Comparison of ENCODE assay signal across 11 cellular contexts in genomic region chr17:28008526-28008925, GRCh38. TPM values are rescaled to one million over a fixed set of nuclear protein-coding genes. Genes with fewer than 3 reads are reported as not detected.
DNase-seq lines count a peak whose midpoint lies in the region; ATAC-seq and TF ChIP-seq lines count a peak whose summit lies in the region.
"Had no signal": no experiment of that assay in that cellular context is flagged by ENCODE, and none has a peak within 500 bp of the region (broad histone marks: within the 10 kb centered on the region; RNA-seq: fewer than 3 reads in every experiment).

No MANE protein-coding gene starts in this region.

- H2BK12ac ChIP-seq in H9 (ENCODE audit: insufficient read length, low read depth, low read length) (no peak overlapping the region), trophoblast cell (ENCODE audit: low read length) (no peak overlapping the region)

- H3K9me3 Mint-ChIP-seq in H9: no peaks in the 10 kb centered on the region; a peak in 1 of 5 replicates
- H3K9me3 Mint-ChIP-seq in CD4-positive, alpha-beta memory T cell: no peaks in the 10 kb centered on the region
- H3K9me3 Mint-ChIP-seq: naive B cell had no signal

- DNase-seq in H9 (peak; percentile 86), OCI-M1 (lab: John Stamatoyannopoulos, UW) (peak; percentile 82), erythroblast (lab: John Stamatoyannopoulos, UW) (peak; percentile 61 to 63), trophoblast cell (peak; percentile 59 to 80), SW 1271 (lab: John Stamatoyannopoulos, UW) (no peak)
- no peak for DNase-seq in stimulated activated CD4-positive, alpha-beta T cell treated with anti-CD3 and anti-CD28 coated beads, Interleukin-2, amount 100 ng/mL, for 48 hours
- DNase-seq in CD4-positive, alpha-beta memory T cell: no peak
- DNase-seq: naive B cell, NCI-H446 treated with DMSO at 0.1 percent for 48 hours had no signal

- no peaks in the 10 kb centered on the region for H3K36me3 ChIP-seq in trophoblast cell (ENCODE audit: control insufficient read depth in 1 of 2, insufficient read depth in 2 of 2, low read length in 2 of 2)
- no peaks in the 10 kb centered on the region for H3K36me3 ChIP-seq in CD4-positive, alpha-beta memory T cell (ENCODE audit: insufficient read depth, low read length)
- H3K36me3 ChIP-seq: thoracic aorta had no signal

- H2BK5ac ChIP-seq in H9 (ENCODE audit: insufficient read length, low read length): no peak overlapping the region
- H2BK5ac ChIP-seq in trophoblast cell (ENCODE audit: low read depth, low read length, poor library complexity): no peak overlapping the region

- H3K4me1 Mint-ChIP-seq in H9: no peaks in the 10 kb centered on the region
- no peaks in the 10 kb centered on the region for H3K4me1 Mint-ChIP-seq in CD4-positive, alpha-beta memory T cell
- H3K4me1 Mint-ChIP-seq: naive B cell had no signal

- H3K27me3 ChIP-seq in H9 (ENCODE audit: insufficient read depth, low read length) (no peaks in the 10 kb centered on the region), trophoblast cell (ENCODE audit: insufficient read depth, low read length) (no peaks in the 10 kb centered on the region)
- H3K27me3 ChIP-seq in CD4-positive, alpha-beta memory T cell (ENCODE audit: insufficient read depth, low read length): no peaks in the 10 kb centered on the region

- no peak overlapping the region for H4K5ac ChIP-seq in H9 (ENCODE audit: insufficient read length, low read depth, low read length)

- no peak overlapping the region for H3K4me3 Mint-ChIP-seq in H9
- no peak overlapping the region for H3K4me3 Mint-ChIP-seq in CD4-positive, alpha-beta memory T cell
- H3K4me3 Mint-ChIP-seq: naive B cell had no signal

- H3T11ph ChIP-seq in H9 (ENCODE audit: low read length): no peak overlapping the region

- H3K4ac ChIP-seq in H9 (ENCODE audit: low read depth, low read length) (no peak overlapping the region), trophoblast cell (ENCODE audit: low read depth, low read length) (no peak overlapping the region)

- no peak overlapping the region for H2AFZ ChIP-seq in H9 (ENCODE audit: low read length)
- H2AFZ ChIP-seq in trophoblast cell (ENCODE audit: insufficient read depth, low read length, poor library complexity): no peak overlapping the region

- H4K12ac ChIP-seq in trophoblast cell (ENCODE audit: low read depth, low read length): no peak overlapping the region

- H3K79me2 ChIP-seq in H9 (ENCODE audit: insufficient read depth, low read length) (no peaks in the 10 kb centered on the region), trophoblast cell (ENCODE audit: control insufficient read depth, insufficient read depth, low read length, poor library complexity) (no peaks in the 10 kb centered on the region)

- peaks cover 1% of the 10 kb centered on the region for H3K27me3 Mint-ChIP-seq in H9 (ENCODE audit: low read depth)
- H3K27me3 Mint-ChIP-seq in CD4-positive, alpha-beta memory T cell: peaks cover 0 to 10% of the 10 kb centered on the region in 2 donors

- no peaks in the 10 kb centered on the region for H3K36me3 Mint-ChIP-seq in H9 (ENCODE audit: insufficient read depth in 1 of 3, low read depth in 3 of 3)
- no peaks in the 10 kb centered on the region for H3K36me3 Mint-ChIP-seq in CD4-positive, alpha-beta memory T cell
- H3K36me3 Mint-ChIP-seq: naive B cell had no signal

- H3K27ac ChIP-seq in H9 (ENCODE audit: insufficient read length, low read depth, low read length): no peak overlapping the region
- H3K27ac ChIP-seq in trophoblast cell (ENCODE audit: low read depth, low read length): no peak overlapping the region
- H3K27ac ChIP-seq in CD4-positive, alpha-beta memory T cell (ENCODE audit: low read depth, low read length): no peak overlapping the region
- H3K27ac ChIP-seq: thoracic aorta had no signal

- H3K4me2 ChIP-seq in H9 (ENCODE audit: insufficient read depth, insufficient read length, low read length): no peak overlapping the region
- no peak overlapping the region for H3K4me2 ChIP-seq in trophoblast cell (ENCODE audit: low read length)

- H3K23me2 ChIP-seq in H9 (ENCODE audit: insufficient read length, low read depth, low read length, poor library complexity, severe bottlenecking): no peaks in the 10 kb centered on the region

- H3K56ac ChIP-seq in H9 (ENCODE audit: insufficient read length, low read depth, low read length): no peak overlapping the region

- no peaks in the 10 kb centered on the region for H4K20me1 ChIP-seq in H9 (ENCODE audit: control insufficient read depth, insufficient read depth, insufficient read length)

- H2AK5ac ChIP-seq in H9 (ENCODE audit: insufficient read length, low read length): no peak overlapping the region
- no peak overlapping the region for H2AK5ac ChIP-seq in trophoblast cell (ENCODE audit: low read length)

- no peak overlapping the region for H4K8ac ChIP-seq in H9 (replicated peaks; ENCODE audit: insufficient read length, low read depth, low read length)
- no peak overlapping the region for H4K8ac ChIP-seq in trophoblast cell (ENCODE audit: low read depth, low read length)

- no peak for ATAC-seq in HG02642 (IDR thresholded peaks at IDR 0.05; ENCODE audit: poor library complexity, unreplicated experiment)

- H3K79me1 ChIP-seq in H9 (ENCODE audit: insufficient read depth, low read depth, low read length, poor library complexity, severe bottlenecking): no peaks in the 10 kb centered on the region
- H3K79me1 ChIP-seq in trophoblast cell (ENCODE audit: low read length): no peaks in the 10 kb centered on the region

- no peaks in the 10 kb centered on the region for H3K9me3 ChIP-seq in H9 (ENCODE audit: control insufficient read depth, low read depth, low read length)
- no peaks in the 10 kb centered on the region for H3K9me3 ChIP-seq in trophoblast cell (ENCODE audit: insufficient read depth, low read depth, low read length)
- no peaks in the 10 kb centered on the region for H3K9me3 ChIP-seq in CD4-positive, alpha-beta memory T cell (ENCODE audit: control insufficient read depth in 1 of 2, low read length in 2 of 2)
- H3K9me3 ChIP-seq: thoracic aorta had no signal

- H3K14ac ChIP-seq in H9 (ENCODE audit: insufficient read depth, low read length) (no peak overlapping the region), trophoblast cell (ENCODE audit: low read length) (no peak overlapping the region)

- no CpG with 5 or more reads among the region's 2 CpGs for WGBS in H9 (ENCODE audit: extremely low coverage, insufficient read length, low lambda C conversion rate)
- no CpG with 5 or more reads among the region's 2 CpGs for WGBS in trophoblast cell (ENCODE audit: extremely low coverage, insufficient coverage, insufficient read length)

- no peak for TF ChIP-seq CTCF in H9 (conservative IDR thresholded peaks at IDR 0.05)

- POLR2A ChIA-PET in CD4-positive, alpha-beta memory T cell (lab: Charles Lee; ENCODE audit: partially characterized antibody): no interaction called here

- H3K18ac ChIP-seq in H9 (ENCODE audit: insufficient read length, low read depth, low read length) (no peak overlapping the region), trophoblast cell (ENCODE audit: low read length) (no peak overlapping the region)

- H2BK15ac ChIP-seq in H9 (ENCODE audit: low read depth, low read length): no peak overlapping the region

- intact Hi-C loops in CD4-positive, alpha-beta memory T cell (cut with micrococcal nuclease): no loop called here

- H2BK120ac ChIP-seq in H9 (ENCODE audit: low read depth, low read length, poor library complexity, severe bottlenecking) (no peak overlapping the region), trophoblast cell (ENCODE audit: insufficient read depth, low read length, poor library complexity) (no peak overlapping the region)

- H2BK20ac ChIP-seq in H9 (ENCODE audit: low read depth, low read length, poor library complexity, severe bottlenecking): no peak overlapping the region

- H3K4me1 ChIP-seq in H9 (ENCODE audit: insufficient read depth, low read length) (0 out of 2 replicates have a peak, but pooled peaks cover 2% of the 10 kb centered on the region), trophoblast cell (ENCODE audit: control insufficient read depth in 1 of 2, insufficient read depth in 2 of 2, low read length in 2 of 2) (no peaks in the 10 kb centered on the region)
- H3K4me1 ChIP-seq in CD4-positive, alpha-beta memory T cell (ENCODE audit: insufficient read depth, low read length): peaks cover 4% of the 10 kb centered on the region

- H3K23ac ChIP-seq in H9 (ENCODE audit: insufficient read length, low read depth, low read length) (no peak overlapping the region), trophoblast cell (ENCODE audit: low read length) (no peak overlapping the region)

- no peak overlapping the region for H4K91ac ChIP-seq in H9 (ENCODE audit: insufficient read length, low read depth, low read length)
- no peak overlapping the region for H4K91ac ChIP-seq in trophoblast cell (ENCODE audit: low read depth, low read length)

- CTCF ChIA-PET in CD4-positive, alpha-beta memory T cell (lab: Charles Lee; ENCODE audit: partially characterized antibody): no interaction called here

- H3K9ac ChIP-seq in H9 (ENCODE audit: extremely low read depth, insufficient read length, low read length) (no peak overlapping the region), trophoblast cell (ENCODE audit: low read length) (no peak overlapping the region)

- H3K4me3 ChIP-seq in trophoblast cell (ENCODE audit: low read depth, low read length): no peak overlapping the region
- H3K4me3 ChIP-seq in CD4-positive, alpha-beta memory T cell (ENCODE audit: low read length in 2 of 2): no peak overlapping the region
- H3K4me3 ChIP-seq: thoracic aorta had no signal

- no peak for TF ChIP-seq POLR2A in erythroblast (IDR thresholded peaks at IDR 0.05; ENCODE audit: low read length)

- H3K27ac Mint-ChIP-seq in H9: no peak overlapping the region
- no peak overlapping the region for H3K27ac Mint-ChIP-seq in CD4-positive, alpha-beta memory T cell
- H3K27ac Mint-ChIP-seq: naive B cell had no signal

RNA-seq across cellular contexts. Expression of gene NLK, which starts 34.0 kb away (rescaled TPM):
- total RNA-seq in H9 (2021): 30.9 and 31.8 TPM in 2 replicates
- 29.9 and 31.7 TPM in 2 replicates for polyA plus RNA-seq in trophoblast cell (2013)
- total RNA-seq in CD4-positive, alpha-beta memory T cell: 10 to 100 TPM; 13.8 to 14.0 TPM
- 1 to 10 TPM; 1.2 to 1.8 TPM for polyA plus RNA-seq in CD4-positive, alpha-beta memory T cell

Comparison
In these comparisons a context has a peak if more than half of its experiments do, and no peak if none do; other contexts are left out.
1. DNase-seq: peak in H9 (single experiment), OCI-M1 (single experiment), erythroblast (2 of 2) and trophoblast cell (2 of 2); none in stimulated activated CD4-positive, alpha-beta T cell treated with anti-CD3 and anti-CD28 coated beads, Interleukin-2, amount 100 ng/mL, for 48 hours (0 of 2), SW 1271 (0 of 2) and CD4-positive, alpha-beta memory T cell (0 of 5).